Comparison of ENCODE assay signal across 35 cellular contexts in genomic region chr3:122107171-122107570, GRCh38. TPM values are rescaled to one million over a fixed set of nuclear protein-coding genes. Genes with fewer than 3 reads are reported as not detected.
DNase-seq lines count a peak whose midpoint lies in the region; ATAC-seq, FAIRE-seq and TF ChIP-seq lines count a peak whose summit lies in the region.
"Had no signal": no experiment of that assay in that cellular context is flagged by ENCODE, and none has a peak within 500 bp of the region (broad histone marks: within the 10 kb centered on the region; RNA-seq: fewer than 3 reads in every experiment).

No MANE protein-coding gene starts in this region.

- H3K79me2 ChIP-seq in parathyroid adenoma (no peaks in the 10 kb centered on the region), trophoblast cell (ENCODE audit: control insufficient read depth, insufficient read depth, low read length, poor library complexity) (no peaks in the 10 kb centered on the region)

- H2AK5ac ChIP-seq in trophoblast cell (ENCODE audit: low read length): no peak overlapping the region

- H3K27ac ChIP-seq in parathyroid adenoma (peak overlapping the region; percentile 96), trophoblast cell (ENCODE audit: low read depth, low read length) (peak overlapping the region; percentile 68)
- H3K27ac ChIP-seq: 22Rv1; A549; BLaER1; BLaER1 treated with 17β-estradiol and CSF1 and Interleukin-3, amounts not matched to agents 10 nM and 100 nM; C4-2B had no signal

- FAIRE-seq in GM19239 (lab: Jason Lieb, UNC): peak; percentile 60
- FAIRE-seq: A204.1, A549, D721Med had no signal

- no peaks in the 10 kb centered on the region for H3K36me3 ChIP-seq in parathyroid adenoma (ENCODE audit: control insufficient read depth, insufficient read depth, low read length)
- H3K36me3 ChIP-seq in trophoblast cell (ENCODE audit: control insufficient read depth in 1 of 2, insufficient read depth in 2 of 2, low read length in 2 of 2): no peaks in the 10 kb centered on the region
- H3K36me3 ChIP-seq: BE2C, BLaER1 had no signal

- no peak overlapping the region for H4K8ac ChIP-seq in trophoblast cell (ENCODE audit: low read depth, low read length)

- H3K14ac ChIP-seq in trophoblast cell (ENCODE audit: low read length): no peak overlapping the region

- H2AFZ ChIP-seq in parathyroid adenoma (peak overlapping the region; percentile 28), trophoblast cell (ENCODE audit: insufficient read depth, low read length, poor library complexity) (no peak overlapping the region)

- H3K4me2 ChIP-seq in parathyroid adenoma (ENCODE audit: low read length): no peak overlapping the region
- H3K4me2 ChIP-seq in trophoblast cell (ENCODE audit: low read length): no peak overlapping the region
- H3K4me2 ChIP-seq: A549; BLaER1; BLaER1 treated with 17β-estradiol and CSF1 and Interleukin-3, amounts not matched to agents 10 nM and 100 nM had no signal

- H4K91ac ChIP-seq in trophoblast cell (ENCODE audit: low read depth, low read length): no peak overlapping the region

- H3K4me1 ChIP-seq in parathyroid adenoma (peaks cover 72% of the 10 kb centered on the region), trophoblast cell (ENCODE audit: control insufficient read depth in 1 of 2, insufficient read depth in 2 of 2, low read length in 2 of 2) (peaks cover 9 to 13% of the 10 kb centered on the region in 2 experiments)
- H3K4me1 ChIP-seq: A549, BE2C, Caco-2 had no signal

- no peak for DNase-seq in GM19239 (ENCODE audit: insufficient read length, low spot score)
- peak; percentile 66 to 81 for DNase-seq in trophoblast cell
- DNase-seq in NCI-H1417 treated with DMSO at 0.1 percent for 48 hours (lab: John Stamatoyannopoulos, UW): no peak
- DNase-seq in NCI-H226: no peak
- DNase-seq: 8988T; ACHN; AML-193; BE2C; C1 segment of cervical spinal cord; Caco-2; Calu3; CD4-positive, alpha-beta memory T cell; CD4-positive, alpha-beta T cell; CD4-positive, CD25-positive, alpha-beta regulatory T cell; CD8-positive, alpha-beta memory T cell; CD8-positive, alpha-beta T cell; COR-L47; DMS 273 treated with DMSO at 0.1 percent for 48 hours; DMS153; DMS53; DMS79; DMS79 treated with DMSO at 0.1 percent for 48 hours; DND-41; EL had no signal

- H3K4me3 ChIP-seq in parathyroid adenoma (ENCODE audit: low read depth, low read length) (no peak overlapping the region), trophoblast cell (ENCODE audit: low read depth, low read length) (no peak overlapping the region)
- H3K4me3 ChIP-seq: A549; BLaER1; BLaER1 treated with 17β-estradiol and CSF1 and Interleukin-3, amounts not matched to agents 10 nM and 100 nM had no signal

- H2BK5ac ChIP-seq in trophoblast cell (ENCODE audit: low read depth, low read length, poor library complexity): no peak overlapping the region

- no peak for ATAC-seq in HG03025 (IDR thresholded peaks at IDR 0.05; ENCODE audit: low FRiP score, unreplicated experiment)
- ATAC-seq: A549; CD8-positive, alpha-beta T cell had no signal

- no peaks in the 10 kb centered on the region for H3K27me3 ChIP-seq in parathyroid adenoma (ENCODE audit: control insufficient read depth, insufficient read depth, low read length)
- H3K27me3 ChIP-seq in trophoblast cell (ENCODE audit: insufficient read depth, low read length): no peaks in the 10 kb centered on the region
- H3K27me3 ChIP-seq: BLaER1; BLaER1 treated with 17β-estradiol and CSF1 and Interleukin-3, amounts not matched to agents 10 nM and 100 nM had no signal

- peaks cover 3% of the 10 kb centered on the region for H3K79me1 ChIP-seq in trophoblast cell (ENCODE audit: low read length)

- no peak overlapping the region for H3K23ac ChIP-seq in trophoblast cell (ENCODE audit: low read length)

- WGBS in trophoblast cell (ENCODE audit: extremely low coverage, insufficient coverage, insufficient read length): no CpG with 5 or more reads among the region's 2 CpGs

- H4K12ac ChIP-seq in trophoblast cell (ENCODE audit: low read depth, low read length): no peak overlapping the region

- H3K9me3 ChIP-seq in parathyroid adenoma (ENCODE audit: control insufficient read depth, low read length) (no peaks in the 10 kb centered on the region), trophoblast cell (ENCODE audit: insufficient read depth, low read depth, low read length) (no peaks in the 10 kb centered on the region)
- H3K9me3 ChIP-seq: A549, BE2C, BLaER1 had no signal

- H3K9ac ChIP-seq in parathyroid adenoma (no peak overlapping the region), trophoblast cell (ENCODE audit: low read length) (no peak overlapping the region)
- H3K9ac ChIP-seq: BLaER1; BLaER1 treated with 17β-estradiol and CSF1 and Interleukin-3, amounts not matched to agents 10 nM and 100 nM had no signal

- H2BK120ac ChIP-seq in trophoblast cell (ENCODE audit: insufficient read depth, low read length, poor library complexity): no peak overlapping the region

- no peak overlapping the region for H2BK12ac ChIP-seq in trophoblast cell (ENCODE audit: low read length)

- H3K4ac ChIP-seq in trophoblast cell (ENCODE audit: low read depth, low read length): no peak overlapping the region

- no peak overlapping the region for H3K18ac ChIP-seq in trophoblast cell (ENCODE audit: low read length)

- TF ChIP-seq CTCF in parathyroid adenoma (IDR thresholded peaks at IDR 0.05): no peak

RNA-seq across cellular contexts. Expression of gene CD86, which starts 52.0 kb away (rescaled TPM):
- 0.03 TPM in 1 of 2 replicates, not detected in the other for polyA plus RNA-seq in trophoblast cell (2013)
- polyA plus RNA-seq: AG04450; BJ; CD8-positive, alpha-beta memory T cell had no signal

Comparison
In these comparisons a context has a peak if more than half of its experiments do, and no peak if none do; other contexts are left out.
1. DNase-seq: peak in trophoblast cell (2 of 2); none in GM19239 (single experiment), NCI-H1417 treated with DMSO at 0.1 percent for 48 hours (single experiment) and NCI-H226 (single experiment).